ENCODE assay signal across 31 cellular contexts in genomic region chr5:32258406-32258805, GRCh38. TPM values are rescaled to one million over a fixed set of nuclear protein-coding genes. Genes with fewer than 3 reads are reported as not detected.
DNase-seq lines count a peak whose midpoint lies in the region; ATAC-seq, FAIRE-seq and TF ChIP-seq lines count a peak whose summit lies in the region.
"Had no signal": no experiment of that assay in that cellular context is flagged by ENCODE, and none has a peak within 500 bp of the region (broad histone marks: within the 10 kb centered on the region; RNA-seq: fewer than 3 reads in every experiment).

No MANE protein-coding gene starts in this region.

- H3K36me3 ChIP-seq in HepG2 (replicated peaks in 1 of 2; ENCODE audit: control insufficient read depth in 1 of 2, insufficient read depth in 2 of 2, low read length in 2 of 2): peaks cover 32 to 91% of the 10 kb centered on the region in 2 experiments
- H3K36me3 ChIP-seq in right lobe of liver: peaks cover 0 to 59% (median 9%) of the 10 kb centered on the region in 4 donors
- peaks cover 30% of the 10 kb centered on the region for H3K36me3 ChIP-seq in WERI-Rb-1
- H3K36me3 ChIP-seq: uterus had no signal

- H3K4me1 Mint-ChIP-seq in immature natural killer cell: peaks cover 31 to 40% of the 10 kb centered on the region in 2 donors

- peaks cover 0 to 2% (median 0%) of the 10 kb centered on the region in 3 donors for H3K27me3 Mint-ChIP-seq in immature natural killer cell (ENCODE audit: low read depth in 3 of 3)
- H3K27me3 Mint-ChIP-seq: CD4-positive, CD25-positive, alpha-beta regulatory T cell; stimulated activated naive CD8-positive, alpha-beta T cell treated with anti-CD3 and anti-CD28 coated beads, Interleukin-15, Interleukin-2, amounts not matched to agents 100 ng/mL and 50 ng/mL, for 24 hours had no signal

- H3K9ac ChIP-seq in HepG2 (ENCODE audit: insufficient read depth, low read depth, low read length): no peak overlapping the region
- H3K9ac ChIP-seq: parathyroid adenoma had no signal

- H3K79me2 ChIP-seq in HepG2 (ENCODE audit: insufficient read depth, low read length): no peaks in the 10 kb centered on the region
- H3K79me2 ChIP-seq: parathyroid adenoma had no signal

- H3K4me3 ChIP-seq in HepG2 (replicated peaks in 1 of 3; ENCODE audit: insufficient read depth in 1 of 3, low read depth in 2 of 3, low read length in 3 of 3) (no peak overlapping the region), right lobe of liver (no peak overlapping the region), WERI-Rb-1 (ENCODE audit: low read depth, low read length) (peak overlapping the region; percentile 16)
- H3K4me3 ChIP-seq: gastroesophageal sphincter, smooth muscle cell, thoracic aorta, uterus had no signal

- TF ChIP-seq POLR2A in HepG2 (IDR thresholded peaks at IDR 0.05; ENCODE audit: insufficient read depth in 1 of 2, low read depth in 2 of 2, low read length in 2 of 2) (no peak), right lobe of liver (IDR thresholded peaks at IDR 0.05) (no peak)

- ATAC-seq in HepG2 (no peak), right lobe of liver (no peak)
- ATAC-seq: gastroesophageal sphincter, HCT116, SK-N-SH treated with all-trans-retinoic acid at 6 μM for 48 hours had no signal

- H3K4me1 ChIP-seq in HepG2 (ENCODE audit: insufficient read depth, low read length) (no peaks in the 10 kb centered on the region), right lobe of liver (no peaks in the 10 kb centered on the region)
- H3K4me1 ChIP-seq: parathyroid adenoma, uterus had no signal

- DNase-seq in HepG2 (ENCODE audit: low spot score) (no peak), right lobe of liver (no peak), WERI-Rb-1 (peak; percentile 85), immature natural killer cell (no peak), mucosa of gallbladder (ENCODE audit: low spot score) (no peak), HTR-8/SVneo (ENCODE audit: insufficient read length, low spot score) (no peak), GM13977 (ENCODE audit: low spot score) (no peak), hippocampal formation (lab: John Stamatoyannopoulos, UW) (no peak)
- DNase-seq: activated naive CD4-positive, alpha-beta T cell treated with anti-CD3 and anti-CD28 coated beads for 36 hours; amniotic stem cell; brain microvascular endothelial cell; CD4-positive, CD25-positive, alpha-beta regulatory T cell; EL; NCI-H1105 treated with DMSO at 0.1 percent for 48 hours; NCI-H187 treated with DMSO at 0.1 percent for 48 hours; NCI-H2171; NCI-H510A; Right ventricle myocardium superior; stimulated activated CD4-positive, alpha-beta T cell treated with anti-CD3 and anti-CD28 coated beads, Interleukin-1b, Interleukin-23, amount 100 ng/mL, for 48 hours; uterus had no signal

- FAIRE-seq in HepG2 (lab: Jason Lieb, UNC) (no peak), HTR-8/SVneo (lab: Jason Lieb, UNC) (no peak)
- FAIRE-seq: A204.1, GM12891, TTC549 had no signal

- TSS peak; percentile 12 for BruUV-seq in HepG2 (replicated peaks; lab: Mats Ljungman, UMichigan)

- no peaks in the 10 kb centered on the region for H3K9me3 Mint-ChIP-seq in immature natural killer cell
- H3K9me3 Mint-ChIP-seq: activated naive CD4-positive, alpha-beta T cell treated with anti-CD3 and anti-CD28 coated beads for 36 hours; stimulated activated naive CD8-positive, alpha-beta T cell treated with anti-CD3 and anti-CD28 coated beads, Interleukin-15, Interleukin-2, amounts not matched to agents 100 ng/mL and 50 ng/mL, for 24 hours; T-helper 1 cell treated with Interleukin-12 subunit alpha and Interleukin-12 subunit beta and Interleukin-4 antibody, amounts not matched to agents 30 μg/mL and 1 μg/mL, for 36 hours had no signal

- no peak for TF ChIP-seq CTCF in HepG2 (CRISPR knock-in tag; IDR thresholded peaks at IDR 0.05)
- TF ChIP-seq CTCF in right lobe of liver (IDR thresholded peaks at IDR 0.05): no peak
- no peak for TF ChIP-seq CTCF in WERI-Rb-1 (IDR thresholded peaks at IDR 0.05; ENCODE audit: low read depth, low read length)
- TF ChIP-seq CTCF in GM13977 (IDR thresholded peaks at IDR 0.05; ENCODE audit: extremely low read depth, insufficient read depth, missing control alignments): no peak

- no peaks in the 10 kb centered on the region for H3K9me3 ChIP-seq in HepG2 (ENCODE audit: low read length)
- H3K9me3 ChIP-seq in right lobe of liver: no peaks in the 10 kb centered on the region
- H3K9me3 ChIP-seq in WERI-Rb-1 (ENCODE audit: severe bottlenecking): no peaks in the 10 kb centered on the region
- H3K9me3 ChIP-seq: gastroesophageal sphincter, thoracic aorta, uterus had no signal

- no peaks in the 10 kb centered on the region for H4K20me1 ChIP-seq in HepG2 (ENCODE audit: insufficient read depth, low read length)

- H3K27ac ChIP-seq in HepG2 (ENCODE audit: extremely low read length, insufficient read depth, low read length) (no peak overlapping the region), right lobe of liver (no peak overlapping the region), WERI-Rb-1 (peak overlapping the region; percentile 71)
- H3K27ac ChIP-seq: brain microvascular endothelial cell, gastroesophageal sphincter, parathyroid adenoma, thoracic aorta had no signal

- peak overlapping the region; percentile 31 to 80 (median 64) for H3K27ac Mint-ChIP-seq in immature natural killer cell
- H3K27ac Mint-ChIP-seq: activated naive CD4-positive, alpha-beta T cell treated with anti-CD3 and anti-CD28 coated beads for 36 hours; stimulated activated naive CD8-positive, alpha-beta T cell treated with anti-CD3 and anti-CD28 coated beads, Interleukin-15, Interleukin-2, amounts not matched to agents 100 ng/mL and 50 ng/mL, for 24 hours; T-helper 1 cell treated with Interleukin-12 subunit alpha and Interleukin-12 subunit beta and Interleukin-4 antibody, amounts not matched to agents 30 μg/mL and 1 μg/mL, for 36 hours had no signal

- H3K36me3 Mint-ChIP-seq in immature natural killer cell: peaks cover 42 to 72% (median 50%) of the 10 kb centered on the region in 3 donors

- intact Hi-C loops in HepG2 (cut with micrococcal nuclease; ENCODE audit: unreplicated experiment): no loop called here
- intact Hi-C loops in right lobe of liver (cut with DNase I): no loop called here

- no peak overlapping the region for H2AFZ ChIP-seq in HepG2 (ENCODE audit: low read length)
- H2AFZ ChIP-seq: parathyroid adenoma had no signal

- POLR2A ChIA-PET in HepG2 (lab: Yijun Ruan, JAX): interaction anchor here (1.0 kb wide), 1 partner anchor 24 kb away, joined by 4 read pairs; no protein-coding TSS in a partner anchor

- 100% methylated on average over 3 of the region's 3 CpGs for WGBS in HepG2 (ENCODE audit: low lambda C conversion rate)
- WGBS in right lobe of liver (ENCODE audit: insufficient coverage, low coverage, low lambda C conversion rate, missing lambda C conversion rate): no CpG with 5 or more reads among the region's 3 CpGs

- H3K4me2 ChIP-seq in HepG2 (ENCODE audit: low read depth, low read length): no peak overlapping the region
- H3K4me2 ChIP-seq: smooth muscle cell had no signal

- CTCF ChIA-PET in HepG2 (lab: Yijun Ruan, JAX; ENCODE audit: low intra/inter-chr PET ratio, low total read pairs): no interaction called here

- no peak for TF ChIP-seq RAD21 in HepG2 (CRISPR knock-in tag; IDR thresholded peaks at IDR 0.05)

- in situ Hi-C loops in HepG2 (cut with HindIII; ENCODE audit: extremely low pct_ligation_motif_present, low pct_unique_long_range_greater_than_20kb): no loop called here
- in situ Hi-C loops in GM13977 (cut with MboI; ENCODE audit: low pct_unique_long_range_greater_than_20kb, low sequenced_read_pairs, unreplicated experiment): no loop called here

- no peaks in the 10 kb centered on the region for H3K27me3 ChIP-seq in HepG2 (ENCODE audit: control insufficient read depth in 1 of 2, insufficient read depth in 2 of 2, low read length in 2 of 2)
- no peaks in the 10 kb centered on the region for H3K27me3 ChIP-seq in right lobe of liver
- no peaks in the 10 kb centered on the region for H3K27me3 ChIP-seq in WERI-Rb-1 (ENCODE audit: insufficient read depth, low read depth, severe bottlenecking)
- H3K27me3 ChIP-seq: brain microvascular endothelial cell, gastroesophageal sphincter, uterus had no signal

- H3K4me3 Mint-ChIP-seq in immature natural killer cell: no peak overlapping the region
- H3K4me3 Mint-ChIP-seq: activated naive CD4-positive, alpha-beta T cell treated with anti-CD3 and anti-CD28 coated beads for 36 hours; CD4-positive, CD25-positive, alpha-beta regulatory T cell; stimulated activated naive CD8-positive, alpha-beta T cell treated with anti-CD3 and anti-CD28 coated beads, Interleukin-15, Interleukin-2, amounts not matched to agents 100 ng/mL and 50 ng/mL, for 24 hours; T-helper 1 cell treated with Interleukin-12 subunit alpha and Interleukin-12 subunit beta and Interleukin-4 antibody, amounts not matched to agents 30 μg/mL and 1 μg/mL, for 36 hours had no signal

- TF ChIP-seq EP300 in HepG2 (IDR thresholded peaks at IDR 0.05; ENCODE audit: low read depth in 2 of 2, low read length in 2 of 2): no peak
- no peak for TF ChIP-seq EP300 in HepG2 (CRISPR knock-in tag; IDR thresholded peaks at IDR 0.05; ENCODE audit: borderline replicate concordance)

RNA-seq across cellular contexts. Expression of gene MTMR12, which starts 54.3 kb away (rescaled TPM):
- 36.6 and 56.5 TPM in 2 replicates for total RNA-seq in HepG2 (2016; rRNA removed; fragmentation: Illumina TruSeq; extraction: Trizol)
- 16.0 and 20.1 TPM in 2 replicates for total RNA-seq in HepG2 (2016; cell fraction: cytosol; rRNA removed; fragmentation: Illumina TruSeq; extraction: Trizol; ENCODE audit: low read depth)
- 37.6 and 51.8 TPM in 2 replicates for total RNA-seq in HepG2 (2016; cell fraction: insoluble cytoplasmic fraction; rRNA removed; fragmentation: Illumina TruSeq; extraction: Trizol)
- 41.8 and 44.0 TPM in 2 replicates for total RNA-seq in HepG2 (2016; cell fraction: membrane; rRNA removed; fragmentation: Illumina TruSeq; extraction: Trizol)
- total RNA-seq in HepG2 (2016; cell fraction: nucleus; rRNA removed; fragmentation: Illumina TruSeq; extraction: Trizol): 34.2 and 34.9 TPM in 2 replicates
- polyA plus RNA-seq in HepG2 (2011; rRNA removed): 21.3 and 23.4 TPM in 2 replicates
- 15.2 and 20.5 TPM in 2 replicates for polyA plus RNA-seq in HepG2 (2011; cell fraction: cytosol; rRNA removed)
- polyA plus RNA-seq in HepG2 (2011; cell fraction: nucleus; rRNA removed): 10.6 and 13.1 TPM in 2 replicates
- polyA plus RNA-seq in HepG2 (2012): 22.1 and 25.4 TPM in 2 replicates
- polyA plus RNA-seq in HepG2 (2016; cell fraction: cytosol; fragmentation: Illumina TruSeq; extraction: Trizol; ENCODE audit: low read depth): 5.0 and 5.4 TPM in 2 replicates
- 37.5 and 39.4 TPM in 2 replicates for polyA plus RNA-seq in HepG2 (2016; cell fraction: insoluble cytoplasmic fraction; fragmentation: Illumina TruSeq; extraction: Trizol; ENCODE audit: low read depth)
- polyA plus RNA-seq in HepG2 (2016; cell fraction: membrane; fragmentation: Illumina TruSeq; extraction: Trizol; ENCODE audit: low read depth): 18.7 and 19.5 TPM in 2 replicates
- 32.6 and 33.7 TPM in 2 replicates for polyA plus RNA-seq in HepG2 (2016; cell fraction: nucleus; fragmentation: Illumina TruSeq; extraction: Trizol; ENCODE audit: insufficient read depth, low read depth)
- 31.8 and 33.8 TPM in 2 replicates for polyA minus RNA-seq in HepG2 (2011; rRNA and poly(A)+ RNA removed; ENCODE audit: low replicate concordance)
- polyA minus RNA-seq in HepG2 (2011; cell fraction: cytosol; rRNA and poly(A)+ RNA removed): 29.0 and 31.6 TPM in 2 replicates
- polyA minus RNA-seq in HepG2 (2011; cell fraction: nucleus; rRNA and poly(A)+ RNA removed): 48.2 and 66.6 TPM in 2 replicates
- 10 to 100 TPM; 14.9 to 22.9 (median 16.3) TPM for total RNA-seq in right lobe of liver
- 10 to 100 TPM; 17.2 to 30.5 (median 20.3) TPM for polyA plus RNA-seq in immature natural killer cell
- 40.8 TPM for total RNA-seq in mucosa of gallbladder
